In genomic region chr4:148539387-148539786, GRCh38 we compare ENCODE assay signal across 1 cellular context.
TF ChIP-seq lines count a peak whose summit lies in the region.

No MANE protein-coding gene starts in this region.

TF ChIP-seq in H1, 55 proteins besides CTCF, POLR2A, EP300 and RAD21 (continued from another document):
- TF ChIP-seq MAX (IDR thresholded peaks at IDR 0.05) (no peak), TEAD4 (IDR thresholded peaks at IDR 0.05; ENCODE audit: low read depth, low read length) (no peak)
